In genomic region chr22:37243402-37244113, GRCh38 we compare ENCODE assay signal across 8 cellular contexts. TPM values are rescaled to one million over a fixed set of nuclear protein-coding genes. Genes with fewer than 3 reads are reported as not detected.
A peak's percentile ranks its signal among the peaks of the same experiment; 100 is the strongest.
DNase-seq lines count a peak whose midpoint lies in the region; ATAC-seq and TF ChIP-seq lines count a peak whose summit lies in the region.

No MANE protein-coding gene starts in this region.

- ATAC-seq in activated CD8-positive, alpha-beta memory T cell treated with anti-CD3 and anti-CD28 coated beads, Interleukin-2, amount 10 ng/mL, durations not matched to agents 7 days and 5 days, result no peak
- ATAC-seq in HG03139 (IDR thresholded peaks at IDR 0.05; ENCODE audit: unreplicated experiment), result no peak
- ATAC-seq in GM19328 (IDR thresholded peaks at IDR 0.05; ENCODE audit: unreplicated experiment), result no peak

- TF ChIP-seq CTCF in CD14-positive monocyte (IDR thresholded peaks at IDR 0.05) (no peak), lower leg skin (IDR thresholded peaks at IDR 0.05) (no peak)

- H3K27ac Mint-ChIP-seq in CD14-positive monocyte, result peak overlapping the region; percentile 95 to 99 (median 97)
- H3K27ac Mint-ChIP-seq in activated CD8-positive, alpha-beta memory T cell treated with anti-CD3 and anti-CD28 coated beads, Interleukin-2, amount 10 ng/mL, durations not matched to agents 7 days and 5 days, result peak overlapping the region; percentile 98

- 29 to 30% methylated on average over 8 to 9 of the region's 12 CpGs for WGBS in lower leg skin, 2 donors

- H3K4me1 Mint-ChIP-seq in CD14-positive monocyte, result peaks cover 68% of the 10 kb centered on the region
- H3K4me1 Mint-ChIP-seq in activated CD8-positive, alpha-beta memory T cell treated with anti-CD3 and anti-CD28 coated beads, Interleukin-2, amount 10 ng/mL, durations not matched to agents 7 days and 5 days, result peaks cover 55% of the 10 kb centered on the region

- DNase-seq in CD14-positive monocyte (ENCODE audit: low spot score), result peak; percentile 70
- no peak for DNase-seq in HAP-1 (ENCODE audit: low spot score in 2 of 2)
- DNase-seq in activated CD8-positive, alpha-beta memory T cell treated with anti-CD3 and anti-CD28 coated beads, Interleukin-2, amount 10 ng/mL, durations not matched to agents 7 days and 5 days, result peak; percentile 71
- DNase-seq in lower leg skin (ENCODE audit: low spot score in 2 of 2), result no peak
- no peak for DNase-seq in KG1 (lab: John Stamatoyannopoulos, UW)
- no peak for DNase-seq in NCI-H82 (lab: John Stamatoyannopoulos, UW)

- intact Hi-C loops in CD14-positive monocyte (cut with micrococcal nuclease) (loop anchor here in 1 of 2 donors (5.0 kb wide), 1 partner anchor 39 kb away; the partner anchor contains the start of gene CYTH4), lower leg skin (cut with DNase I; ENCODE audit: low total_unique reads) (no loop called here)

- H3K36me3 ChIP-seq in HAP-1 (replicated peaks), result no peaks in the 10 kb centered on the region

- H3K9me3 Mint-ChIP-seq in CD14-positive monocyte, result no peaks in the 10 kb centered on the region
- no peaks in the 10 kb centered on the region for H3K9me3 Mint-ChIP-seq in activated CD8-positive, alpha-beta memory T cell treated with anti-CD3 and anti-CD28 coated beads, Interleukin-2, amount 10 ng/mL, durations not matched to agents 7 days and 5 days (ENCODE audit: low read depth)

- no peaks in the 10 kb centered on the region for H3K4me1 ChIP-seq in HAP-1

- no peaks in the 10 kb centered on the region for H3K9me3 ChIP-seq in HAP-1

- H3K27me3 Mint-ChIP-seq in CD14-positive monocyte (ENCODE audit: low read depth in 3 of 3), result peaks cover 0 to 3% (median 2%) of the 10 kb centered on the region in 3 donors
- no peaks in the 10 kb centered on the region for H3K27me3 Mint-ChIP-seq in activated CD8-positive, alpha-beta memory T cell treated with anti-CD3 and anti-CD28 coated beads, Interleukin-2, amount 10 ng/mL, durations not matched to agents 7 days and 5 days

- in situ Hi-C loops in HAP-1 (cut with MboI; ENCODE audit: low sequenced_read_pairs), result no loop called here

- TF ChIP-seq POLR2A in lower leg skin (IDR thresholded peaks at IDR 0.05), result no peak

- H3K4me3 Mint-ChIP-seq in CD14-positive monocyte, result peak overlapping the region; percentile 92 to 95
- peak overlapping the region; percentile 100 for H3K4me3 Mint-ChIP-seq in activated CD8-positive, alpha-beta memory T cell treated with anti-CD3 and anti-CD28 coated beads, Interleukin-2, amount 10 ng/mL, durations not matched to agents 7 days and 5 days

- CTCF ChIA-PET in activated CD8-positive, alpha-beta memory T cell treated with anti-CD3 and anti-CD28 coated beads, Interleukin-2, amount 10 ng/mL, durations not matched to agents 7 days and 5 days (lab: Charles Lee), result interaction anchor here (0.8 to 9.9 kb wide), 18 partner anchors 11 to 323 kb away, joined by 3 to 112 read pairs (median 6); partner anchors contain the start of genes IL2RB and MFNG

- H3K27me3 ChIP-seq in HAP-1 (ENCODE audit: low read depth), result no peaks in the 10 kb centered on the region; the same call in 1 of the 2 replicates

- H3K36me3 Mint-ChIP-seq in CD14-positive monocyte, result peaks cover 32 to 36% of the 10 kb centered on the region in 2 donors
- peaks cover 48% of the 10 kb centered on the region for H3K36me3 Mint-ChIP-seq in activated CD8-positive, alpha-beta memory T cell treated with anti-CD3 and anti-CD28 coated beads, Interleukin-2, amount 10 ng/mL, durations not matched to agents 7 days and 5 days

- peak overlapping the region; percentile 20 for H3K4me3 ChIP-seq in HAP-1
- H3K4me3 ChIP-seq in lower leg skin (ENCODE audit: low read depth, poor library complexity, severe bottlenecking), result peak overlapping the region; percentile 4

RNA-seq across cellular contexts. Expression of gene RAC2, which starts 0.5 kb away (rescaled TPM):
- 100 to 1,000 TPM; 360 to 529 TPM for polyA plus RNA-seq in CD14-positive monocyte
- 100 to 1,000 TPM; 834 to 907 TPM for total RNA-seq in activated CD8-positive, alpha-beta memory T cell treated with anti-CD3 and anti-CD28 coated beads, Interleukin-2, amount 10 ng/mL, durations not matched to agents 7 days and 5 days
- total RNA-seq in lower leg skin, result 1 to 10 TPM; 2.6 to 8.6 (median 6.7) TPM

RNA-seq across cellular contexts. Expression of gene SSTR3, which starts 31.3 kb away (rescaled TPM):
- not detected for polyA plus RNA-seq in CD14-positive monocyte
- total RNA-seq in activated CD8-positive, alpha-beta memory T cell treated with anti-CD3 and anti-CD28 coated beads, Interleukin-2, amount 10 ng/mL, durations not matched to agents 7 days and 5 days, result 1 to 10 TPM; 1.3 to 2.2 TPM
- not detected for total RNA-seq in lower leg skin

RNA-seq across cellular contexts. Expression of gene CYTH4, which starts 38.8 kb away (rescaled TPM):
- 10 to 100 TPM; 51.0 to 70.0 TPM for polyA plus RNA-seq in CD14-positive monocyte
- 100 to 1,000 TPM in 1 of 2 experiments, 10 to 100 TPM in 1; 97.8 to 123 TPM for total RNA-seq in activated CD8-positive, alpha-beta memory T cell treated with anti-CD3 and anti-CD28 coated beads, Interleukin-2, amount 10 ng/mL, durations not matched to agents 7 days and 5 days
- total RNA-seq in lower leg skin, result 10 to 100 TPM in 1 of 4 donors, 1 to 10 TPM in 3; 1.4 to 13.1 (median 3.0) TPM

RNA-seq across cellular contexts. Expression of gene C1QTNF6, which starts 55.5 kb away (rescaled TPM):
- polyA plus RNA-seq in CD14-positive monocyte, result under 1 TPM; 0.14 to 0.24 TPM
- total RNA-seq in activated CD8-positive, alpha-beta memory T cell treated with anti-CD3 and anti-CD28 coated beads, Interleukin-2, amount 10 ng/mL, durations not matched to agents 7 days and 5 days, result 1 to 10 TPM; 6.7 to 7.4 TPM
- total RNA-seq in lower leg skin, result 1 to 10 TPM in 3 of 4 donors, under 1 TPM in 1; 0.81 to 8.9 (median 2.1) TPM

Comparison
In these comparisons a context has a peak if more than half of its experiments do, and no peak if none do; other contexts are left out.
1. DNase-seq: peak in CD14-positive monocyte (single experiment) and activated CD8-positive, alpha-beta memory T cell treated with anti-CD3 and anti-CD28 coated beads, Interleukin-2, amount 10 ng/mL, durations not matched to agents 7 days and 5 days (single experiment); none in HAP-1 (0 of 2), lower leg skin (0 of 2), KG1 (single experiment) and NCI-H82 (single experiment).
2. RNA of gene RAC2, which starts 0.5 kb away (total RNA-seq): 834 to 907 TPM in activated CD8-positive, alpha-beta memory T cell treated with anti-CD3 and anti-CD28 coated beads, Interleukin-2, amount 10 ng/mL, durations not matched to agents 7 days and 5 days; 2.6 to 8.6 TPM in lower leg skin; every median in the first group is over 10 times any median in the second.
3. RNA of gene CYTH4, which starts 38.8 kb away (total RNA-seq): 97.8 to 123 TPM in activated CD8-positive, alpha-beta memory T cell treated with anti-CD3 and anti-CD28 coated beads, Interleukin-2, amount 10 ng/mL, durations not matched to agents 7 days and 5 days; 1.4 to 13.1 TPM in lower leg skin; every median in the first group is over 4 times any median in the second.